8 cellular contexts compared by ENCODE assay signal in genomic region chr5:176447538-176447981, GRCh38. TPM values are rescaled to one million over a fixed set of nuclear protein-coding genes. Genes with fewer than 3 reads are reported as not detected.
DNase-seq lines count a peak whose midpoint lies in the region; ATAC-seq and TF ChIP-seq lines count a peak whose summit lies in the region.

No MANE protein-coding gene starts in this region.

- H3K4me3 Mint-ChIP-seq in endodermal cell, result peak overlapping the region; percentile 95
- peak overlapping the region; percentile 90 to 100 (median 97) for H3K4me3 Mint-ChIP-seq in naive thymus-derived CD8-positive, alpha-beta T cell

- no peak for TF ChIP-seq CTCF in endodermal cell (conservative IDR thresholded peaks at IDR 0.05)

- peak; percentile 32 for ATAC-seq in HG02885 (IDR thresholded peaks at IDR 0.05; ENCODE audit: poor library complexity, unreplicated experiment)
- ATAC-seq in naive thymus-derived CD8-positive, alpha-beta T cell, result peak in 1 of 2 donors; percentile 16

- no peaks in the 10 kb centered on the region for H3K27me3 Mint-ChIP-seq in endodermal cell (ENCODE audit: insufficient read depth)
- peaks cover 0 to 3% (median 0%) of the 10 kb centered on the region in 5 donors for H3K27me3 Mint-ChIP-seq in naive thymus-derived CD8-positive, alpha-beta T cell

- H3K27ac ChIP-seq in SJCRH30 (peak overlapping the region; percentile 93), endodermal cell (ENCODE audit: low read depth, low read length) (peak overlapping the region; percentile 42)

- 0% methylated on average over 25 to 38 of the region's 38 CpGs for WGBS in endodermal cell (ENCODE audit: insufficient coverage in 1 of 2, insufficient read length in 1 of 2), 2 experiments

- peak overlapping the region; percentile 98 for H3K27ac Mint-ChIP-seq in endodermal cell
- H3K27ac Mint-ChIP-seq in naive thymus-derived CD8-positive, alpha-beta T cell, result peak overlapping the region; percentile 96 to 99 (median 98)

- peaks cover 10% of the 10 kb centered on the region for H3K36me3 Mint-ChIP-seq in endodermal cell (ENCODE audit: low read depth)
- peaks cover 0 to 10% (median 0%) of the 10 kb centered on the region in 3 donors for H3K36me3 Mint-ChIP-seq in naive thymus-derived CD8-positive, alpha-beta T cell

- H3K4me1 Mint-ChIP-seq in endodermal cell, result peaks cover 3% of the 10 kb centered on the region
- H3K4me1 Mint-ChIP-seq in naive thymus-derived CD8-positive, alpha-beta T cell, result peaks cover 17 to 47% (median 41%) of the 10 kb centered on the region in 4 donors

- DNase-seq in stimulated activated CD4-positive, alpha-beta T cell treated with anti-CD3 and anti-CD28 coated beads, Interleukin-12 subunit alpha, Interleukin-12 subunit beta, amount 100 ng/mL, for 48 hours (ENCODE audit: low read depth in 2 of 3, low spot score in 1 of 3), result peak; percentile 5 to 15 (median 6)
- DNase-seq in stimulated activated CD4-positive, alpha-beta T cell treated with anti-CD3 and anti-CD28 coated beads, Interleukin-4, amount 100 ng/mL, for 4 hours, result no peak
- DNase-seq in SJCRH30 (peak in 1 of 2 experiments; percentile 67), endodermal cell (no peak), MV-4-11 (lab: John Stamatoyannopoulos, UW) (no peak), midbrain (lab: John Stamatoyannopoulos, UW) (no peak)
- peak in 1 of 10 donors; percentile 24 for DNase-seq in naive thymus-derived CD8-positive, alpha-beta T cell

- POLR2A ChIA-PET in naive thymus-derived CD8-positive, alpha-beta T cell (lab: Charles Lee), result interaction anchor here (0.6 to 5.6 kb wide), 15 partner anchors 31 to 806 kb away, joined by 3 to 88 read pairs (median 3); partner anchors contain the start of genes CDHR2, CLTB, RNF44 and TSPAN17

- H3K36me3 ChIP-seq in SJCRH30 (peaks cover 6% of the 10 kb centered on the region; the same call in 1 of the 2 replicates), endodermal cell (ENCODE audit: control insufficient read depth, insufficient read depth, low read length) (peaks cover 19% of the 10 kb centered on the region)

- H3K9me3 Mint-ChIP-seq in endodermal cell, result peaks cover 2% of the 10 kb centered on the region
- H3K9me3 Mint-ChIP-seq in naive thymus-derived CD8-positive, alpha-beta T cell, result peaks cover 0 to 5% (median 0%) of the 10 kb centered on the region in 9 donors

- H3K4me1 ChIP-seq in SJCRH30, result peaks cover 5% of the 10 kb centered on the region; the same call in 1 of the 2 replicates
- H3K4me1 ChIP-seq in endodermal cell (ENCODE audit: control insufficient read depth, insufficient read depth, low read length), result peaks cover under 1% of the 10 kb centered on the region

- peak overlapping the region; percentile 93 for H3K9ac ChIP-seq in endodermal cell (ENCODE audit: extremely low read depth, low read length, poor library complexity, severe bottlenecking)

- H3K27me3 ChIP-seq in SJCRH30, result no peaks in the 10 kb centered on the region
- H3K27me3 ChIP-seq in endodermal cell (ENCODE audit: control insufficient read depth, insufficient read depth, low read length, poor library complexity, severe bottlenecking), result no peaks in the 10 kb centered on the region

- H3K4me3 ChIP-seq in SJCRH30 (peak overlapping the region; percentile 74), endodermal cell (ENCODE audit: low read length) (peak overlapping the region; percentile 91)

- H3K9me3 ChIP-seq in SJCRH30 (replicated peaks), result no peaks in the 10 kb centered on the region
- no peaks in the 10 kb centered on the region for H3K9me3 ChIP-seq in endodermal cell (ENCODE audit: control insufficient read depth, low read length)

RNA-seq across cellular contexts. Expression of gene FAF2, which starts 0.6 kb away (rescaled TPM):
- 51.7 and 52.5 TPM in 2 replicates for total RNA-seq in SJCRH30 (2014; rRNA removed; shearing (Covaris generic))
- 10 to 100 TPM; 42.9 to 53.0 TPM for total RNA-seq in endodermal cell
- polyA plus RNA-seq in endodermal cell (2013, experiment 1 of 2), result 37.6 TPM
- polyA plus RNA-seq in endodermal cell (2013, experiment 2 of 2), result 35.7 TPM
- 10 to 100 TPM; 34.7 to 37.8 TPM for total RNA-seq in naive thymus-derived CD8-positive, alpha-beta T cell
- 10 to 100 TPM in 2 of 3 donors, 1 to 10 TPM in 1; 9.5 to 12.0 (median 11.4) TPM for polyA plus RNA-seq in naive thymus-derived CD8-positive, alpha-beta T cell

RNA-seq across cellular contexts. Expression of gene CLTB, which starts 31.2 kb away (rescaled TPM):
- 28.3 and 29.6 TPM in 2 replicates for total RNA-seq in SJCRH30 (2014; rRNA removed; shearing (Covaris generic))
- 10 to 100 TPM; 40.9 to 49.7 TPM for total RNA-seq in endodermal cell
- polyA plus RNA-seq in endodermal cell (2013, experiment 1 of 2), result 32.9 TPM
- polyA plus RNA-seq in endodermal cell (2013, experiment 2 of 2), result 36.2 TPM
- 10 to 100 TPM; 34.4 to 36.1 TPM for total RNA-seq in naive thymus-derived CD8-positive, alpha-beta T cell
- polyA plus RNA-seq in naive thymus-derived CD8-positive, alpha-beta T cell, result 10 to 100 TPM; 69.2 to 82.7 (median 73.5) TPM

RNA-seq across cellular contexts. Expression of gene HIGD2A, which starts 59.0 kb away (rescaled TPM):
- total RNA-seq in SJCRH30 (2014; rRNA removed; shearing (Covaris generic)), result 170 and 175 TPM in 2 replicates
- 100 to 1,000 TPM; 101 to 102 TPM for total RNA-seq in endodermal cell
- 139 TPM for polyA plus RNA-seq in endodermal cell (2013, experiment 1 of 2)
- polyA plus RNA-seq in endodermal cell (2013, experiment 2 of 2), result 127 TPM
- 10 to 100 TPM; 75.3 to 79.3 TPM for total RNA-seq in naive thymus-derived CD8-positive, alpha-beta T cell
- polyA plus RNA-seq in naive thymus-derived CD8-positive, alpha-beta T cell, result 100 to 1,000 TPM; 209 to 280 (median 250) TPM

RNA-seq across cellular contexts. Expression of gene NOP16, which starts 59.2 kb away (rescaled TPM):
- total RNA-seq in SJCRH30 (2014; rRNA removed; shearing (Covaris generic)), result 47.8 and 52.9 TPM in 2 replicates
- total RNA-seq in endodermal cell, result 10 to 100 TPM; 18.6 to 31.3 TPM
- polyA plus RNA-seq in endodermal cell (2013, experiment 1 of 2), result 19.3 TPM
- polyA plus RNA-seq in endodermal cell (2013, experiment 2 of 2), result 19.2 TPM
- total RNA-seq in naive thymus-derived CD8-positive, alpha-beta T cell, result 10 to 100 TPM; 21.0 to 21.8 TPM
- 10 to 100 TPM; 19.1 to 40.5 (median 22.8) TPM for polyA plus RNA-seq in naive thymus-derived CD8-positive, alpha-beta T cell

Comparison
In these comparisons a context has a peak if more than half of its experiments do, and no peak if none do; other contexts are left out.
1. DNase-seq: peak in stimulated activated CD4-positive, alpha-beta T cell treated with anti-CD3 and anti-CD28 coated beads, Interleukin-12 subunit alpha, Interleukin-12 subunit beta, amount 100 ng/mL, for 48 hours (3 of 3); none in stimulated activated CD4-positive, alpha-beta T cell treated with anti-CD3 and anti-CD28 coated beads, Interleukin-4, amount 100 ng/mL, for 4 hours (0 of 2), endodermal cell (single experiment), MV-4-11 (single experiment) and midbrain (single experiment).